ENCODE assay signal across 1 cellular context in genomic region chr16:57012353-57012752, GRCh38.
TF ChIP-seq lines count a peak whose summit lies in the region.

No MANE protein-coding gene starts in this region.

TF ChIP-seq in K562, 482 proteins besides CTCF, POLR2A, EP300 and RAD21:
- no peak for TF ChIP-seq RREB1 (CRISPR knock-in tag; IDR thresholded peaks at IDR 0.05)
- TF ChIP-seq YY1 (IDR thresholded peaks at IDR 0.05; ENCODE audit: borderline replicate concordance in 1 of 3, control insufficient read depth in 1 of 3, extremely low read depth in 1 of 3, insufficient read depth in 3 of 3, insufficient read length in 1 of 3, insufficient replicate concordance in 2 of 3, low read depth in 1 of 3, low read length in 2 of 3): peak in 1 of 3 experiments; percentile 83
- no peak for TF ChIP-seq MECOM (CRISPR knock-in tag; IDR thresholded peaks at IDR 0.05)
- no peak for TF ChIP-seq ZC3H4 (CRISPR knock-in tag; IDR thresholded peaks at IDR 0.05; ENCODE audit: borderline replicate concordance)
- no peak for TF ChIP-seq RBM39 (optimal IDR thresholded peaks at IDR 0.05; ENCODE audit: low read depth, low read length)
- TF ChIP-seq POLR2B (IDR thresholded peaks at IDR 0.05; ENCODE audit: low read depth, partially characterized antibody): no peak
- no peak for TF ChIP-seq ESRRA (IDR thresholded peaks at IDR 0.05; ENCODE audit: borderline replicate concordance, low read depth)
- TF ChIP-seq TCF7L2 (IDR thresholded peaks at IDR 0.05; ENCODE audit: low read depth, low read length): no peak
- 0 out of 2 replicates have a peak, but pooled peaks have one; percentile 14 for TF ChIP-seq SMC3 (conservative IDR thresholded peaks at IDR 0.05; ENCODE audit: insufficient read depth, low read depth, low read length)
- no peak for TF ChIP-seq CEBPZ (IDR thresholded peaks at IDR 0.05; ENCODE audit: borderline replicate concordance, low read depth, low read length)
- no peak for TF ChIP-seq EP400 (IDR thresholded peaks at IDR 0.05)
- no peak for TF ChIP-seq REST (CRISPR knock-in tag; IDR thresholded peaks at IDR 0.05; ENCODE audit: low read depth)
- TF ChIP-seq CREM (IDR thresholded peaks at IDR 0.05; ENCODE audit: low read depth): no peak
- no peak for TF ChIP-seq ZNF780A (CRISPR knock-in tag; IDR thresholded peaks at IDR 0.05)
- TF ChIP-seq NFIX (CRISPR knock-in tag; IDR thresholded peaks at IDR 0.05; ENCODE audit: low read depth): no peak
- TF ChIP-seq MTF1 (CRISPR knock-in tag; IDR thresholded peaks at IDR 0.05; ENCODE audit: borderline replicate concordance): no peak
- no peak for TF ChIP-seq ILK (tag; IDR thresholded peaks at IDR 0.05; ENCODE audit: borderline replicate concordance, low read depth)
- no peak for TF ChIP-seq TCF3 (CRISPR knock-in tag; IDR thresholded peaks at IDR 0.05)
- no peak for TF ChIP-seq GATA2 (CRISPR knock-in tag; IDR thresholded peaks at IDR 0.05)
- TF ChIP-seq ARID1B (IDR thresholded peaks at IDR 0.05): no peak
- TF ChIP-seq TEAD1 (CRISPR knock-in tag; IDR thresholded peaks at IDR 0.05): no peak
- no peak for TF ChIP-seq MCM7 (IDR thresholded peaks at IDR 0.05)
- no peak for TF ChIP-seq CGGBP1 (CRISPR knock-in tag; IDR thresholded peaks at IDR 0.05)
- no peak for TF ChIP-seq ZNF76 (CRISPR knock-in tag; IDR thresholded peaks at IDR 0.05; ENCODE audit: borderline replicate concordance)
- 0 out of 2 replicates have a peak, but pooled peaks have one; percentile 12 for TF ChIP-seq CEBPB (tag; IDR thresholded peaks at IDR 0.05)
- no peak for TF ChIP-seq ZNF778 (CRISPR knock-in tag; IDR thresholded peaks at IDR 0.05)
- no peak for TF ChIP-seq ZNF232 (CRISPR knock-in tag; IDR thresholded peaks at IDR 0.05)
- TF ChIP-seq BRD4 (IDR thresholded peaks at IDR 0.05): no peak
- TF ChIP-seq ZNF311 (CRISPR knock-in tag; IDR thresholded peaks at IDR 0.05): no peak
- no peak for TF ChIP-seq POLR2AphosphoS2 (IDR thresholded peaks at IDR 0.05; ENCODE audit: low read length)
- TF ChIP-seq ZNF347 (CRISPR knock-in tag; IDR thresholded peaks at IDR 0.05; ENCODE audit: low read depth): no peak
- no peak for TF ChIP-seq RBM25 (IDR thresholded peaks at IDR 0.05; ENCODE audit: low read depth, low read length, severe bottlenecking)
- TF ChIP-seq MYBL2 (IDR thresholded peaks at IDR 0.05; ENCODE audit: low read depth): no peak
- TF ChIP-seq MYBL2 (CRISPR knock-in tag; IDR thresholded peaks at IDR 0.05; ENCODE audit: borderline replicate concordance): no peak
- no peak for TF ChIP-seq HDAC8 (tag; IDR thresholded peaks at IDR 0.05)
- no peak for TF ChIP-seq HDAC1 (IDR thresholded peaks at IDR 0.05)
- TF ChIP-seq CTCFL (IDR thresholded peaks at IDR 0.05; ENCODE audit: borderline replicate concordance, insufficient read depth, low read depth, low read length, poor library complexity, severe bottlenecking): peak; percentile 91
- no peak for TF ChIP-seq NFIC (IDR thresholded peaks at IDR 0.05)
- peak; percentile 45; the same call in 1 of the 2 replicates for TF ChIP-seq L3MBTL2 (IDR thresholded peaks at IDR 0.05)
- no peak for TF ChIP-seq HDAC3 (IDR thresholded peaks at IDR 0.05; ENCODE audit: borderline replicate concordance, partially characterized antibody)
- no peak for TF ChIP-seq ZFP1 (CRISPR knock-in tag; IDR thresholded peaks at IDR 0.05)
- peak; percentile 57 to 68; a peak in 3 of 4 replicates for TF ChIP-seq NRF1 (conservative IDR thresholded peaks at IDR 0.05 in 1 of 2, IDR thresholded peaks at IDR 0.05 in 1 of 2)
- 0 out of 2 replicates have a peak, but pooled peaks have one; percentile 28 for TF ChIP-seq ARID3A (IDR thresholded peaks at IDR 0.05; ENCODE audit: borderline replicate concordance, low read depth, low read length)
- no peak for TF ChIP-seq ZNF75A (CRISPR knock-in tag; IDR thresholded peaks at IDR 0.05)
- no peak for TF ChIP-seq SNRNP70 (optimal IDR thresholded peaks at IDR 0.05; ENCODE audit: low read depth, low read length)
- TF ChIP-seq FOXP1 (CRISPR knock-in tag; IDR thresholded peaks at IDR 0.05): no peak
- TF ChIP-seq ZNF121 (CRISPR knock-in tag; conservative IDR thresholded peaks at IDR 0.05): no peak
- 0 out of 2 replicates have a peak, but pooled peaks have one; percentile 8 for TF ChIP-seq JUND (IDR thresholded peaks at IDR 0.05; ENCODE audit: borderline replicate concordance, low read depth, low read length)
- no peak for TF ChIP-seq JUND (tag; IDR thresholded peaks at IDR 0.05; ENCODE audit: borderline replicate concordance, low read depth, low read length)
- no peak for TF ChIP-seq FOSL1 (tag; conservative IDR thresholded peaks at IDR 0.05)
